21 cellular contexts compared by ENCODE assay signal in genomic region chr7:132776105-132776504, GRCh38.
"Had no signal": no experiment of that assay in that cellular context is flagged by ENCODE, and none has a peak within 500 bp of the region (broad histone marks: within the 10 kb centered on the region; RNA-seq: fewer than 3 reads in every experiment).

No MANE protein-coding gene starts in this region.

- H3K27me3 ChIP-seq: dorsolateral prefrontal cortex, left lung, neutrophil, right atrium auricular region, sigmoid colon, tibial nerve, upper lobe of left lung had no signal

- H3K4me3 Mint-ChIP-seq: naive thymus-derived CD4-positive, alpha-beta T cell; stimulated activated naive B cell treated with anti-CD40 and anti-IgM and Interleukin-4, amounts not matched to agents 10 μg/mL and 1 μg/mL and 100 μg/mL, for 72 hours; stimulated activated naive CD8-positive, alpha-beta T cell treated with anti-CD3 and anti-CD28 coated beads, Interleukin-15, Interleukin-2, amounts not matched to agents 100 ng/mL and 50 ng/mL, for 24 hours had no signal

- H3K79me2 ChIP-seq: parathyroid adenoma had no signal

- H3K36me3 ChIP-seq: left lung, neutrophil, right atrium auricular region, sigmoid colon, thoracic aorta, tibial nerve, upper lobe of left lung had no signal

- H3K4me3 ChIP-seq: dorsolateral prefrontal cortex, left lung, right atrium auricular region, sigmoid colon, thoracic aorta, tibial nerve, upper lobe of left lung had no signal

- H3K9ac ChIP-seq: parathyroid adenoma had no signal

- H3K27ac ChIP-seq: dorsolateral prefrontal cortex, left lung, neutrophil, parathyroid adenoma, right atrium auricular region, sigmoid colon, thoracic aorta, tibial nerve, upper lobe of left lung had no signal

- H2AFZ ChIP-seq: parathyroid adenoma had no signal

- H3K27me3 Mint-ChIP-seq: progenitor cell of endocrine pancreas; stimulated activated naive CD8-positive, alpha-beta T cell treated with anti-CD3 and anti-CD28 coated beads, Interleukin-15, Interleukin-2, amounts not matched to agents 100 ng/mL and 50 ng/mL, for 24 hours had no signal

- ATAC-seq: esophagus mucosa; left lung; naive thymus-derived CD4-positive, alpha-beta T cell; stimulated activated naive B cell treated with anti-CD40 and anti-IgM and Interleukin-4, amounts not matched to agents 10 μg/mL and 1 μg/mL and 100 μg/mL, for 72 hours had no signal

- H3K4me1 ChIP-seq: left lung, parathyroid adenoma, right atrium auricular region, sigmoid colon, tibial nerve, upper lobe of left lung had no signal

- H3K9me3 Mint-ChIP-seq: immature natural killer cell had no signal

- H3K27ac Mint-ChIP-seq: progenitor cell of endocrine pancreas; stimulated activated naive CD8-positive, alpha-beta T cell treated with anti-CD3 and anti-CD28 coated beads, Interleukin-15, Interleukin-2, amounts not matched to agents 100 ng/mL and 50 ng/mL, for 24 hours had no signal

- H3K9me3 ChIP-seq: left lung, neutrophil, right atrium auricular region, sigmoid colon, thoracic aorta, tibial nerve, upper lobe of left lung had no signal

- DNase-seq: central memory CD4-positive, alpha-beta T cell; dorsolateral prefrontal cortex; effector CD4-positive, alpha-beta T cell; foreskin melanocyte; hypothalamus; immature natural killer cell; left lung; mesendoderm; midbrain; naive thymus-derived CD4-positive, alpha-beta T cell; sigmoid colon; stimulated activated naive B cell treated with anti-CD40 and anti-IgM and Interleukin-4, amounts not matched to agents 10 μg/mL and 1 μg/mL and 100 μg/mL, for 72 hours; upper lobe of left lung had no signal
